Comparison of ENCODE assay signal across 11 cellular contexts in the genomic region with DNA sequence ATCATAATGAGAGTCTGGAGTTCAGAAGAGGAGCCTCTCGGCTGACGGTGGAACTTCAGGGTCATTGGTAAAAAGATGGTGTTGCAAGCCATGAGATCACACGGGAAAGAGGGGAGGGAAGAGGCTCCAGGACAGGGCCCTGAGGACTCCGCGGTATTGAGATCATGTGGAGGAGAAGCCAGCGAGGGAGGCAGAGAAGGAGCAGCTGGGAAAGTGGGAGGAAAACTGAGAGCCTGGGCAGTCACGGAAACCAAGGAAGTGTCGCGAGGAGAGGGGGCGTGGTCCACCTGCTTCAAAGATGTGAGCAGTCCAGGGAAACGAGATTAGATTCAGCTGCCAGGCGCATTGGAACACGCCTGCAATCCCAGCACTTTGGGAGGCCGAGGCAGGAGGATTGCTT. TPM values are rescaled to one million over a fixed set of nuclear protein-coding genes. Genes with fewer than 3 reads are reported as not detected.
DNase-seq lines count a peak whose midpoint lies in the region; ATAC-seq and TF ChIP-seq lines count a peak whose summit lies in the region.
"Had no signal": no experiment of that assay in that cellular context is flagged by ENCODE, and none has a peak within 500 bp of the region (broad histone marks: within the 10 kb centered on the region; RNA-seq: fewer than 3 reads in every experiment).

No MANE protein-coding gene starts in this region.

- no peaks in the 10 kb centered on the region for H3K4me1 ChIP-seq in mammary epithelial cell (ENCODE audit: insufficient read depth, low read length)

- WGBS in mammary epithelial cell (ENCODE audit: low coverage, missing lambda C conversion rate), result 19% methylated on average over 12 of the region's 14 CpGs

- DNase-seq in Daoy (ENCODE audit: low read depth) (peak; percentile 65), mammary epithelial cell (peak; percentile 23), omental fat pad (ENCODE audit: low spot score) (peak; percentile 26), NCI-H1436 treated with DMSO at 0.1 percent for 48 hours (lab: John Stamatoyannopoulos, UW) (no peak)
- DNase-seq: immature natural killer cell, OCI-M1 had no signal

- H3K9ac ChIP-seq in mammary epithelial cell (ENCODE audit: insufficient read depth, low read length), result no peak overlapping the region
- H3K9ac ChIP-seq: KMS-11 had no signal

- peak overlapping the region; percentile 68 for H2AFZ ChIP-seq in mammary epithelial cell (ENCODE audit: low read depth, low read length)

- H3K4me2 ChIP-seq in mammary epithelial cell (ENCODE audit: insufficient read depth, low read depth, low read length), result peak overlapping the region; percentile 18
- H3K4me2 ChIP-seq: KMS-11 had no signal

- H3K79me2 ChIP-seq in mammary epithelial cell (ENCODE audit: insufficient read depth, low read length), result no peaks in the 10 kb centered on the region

- BruUV-seq in mammary epithelial cell (replicated peaks; lab: Mats Ljungman, UMichigan), result no TSS peak

- ATAC-seq in omental fat pad (ENCODE audit: low FRiP score), result peak; percentile 78
- no peak for ATAC-seq in GM19463 (IDR thresholded peaks at IDR 0.05; ENCODE audit: unreplicated experiment)
- no peak for ATAC-seq in GM18861 (IDR thresholded peaks at IDR 0.05; ENCODE audit: unreplicated experiment)
- no peak for ATAC-seq in GM18873 (IDR thresholded peaks at IDR 0.05; ENCODE audit: low FRiP score, unreplicated experiment)

- CTCF ChIA-PET in mammary epithelial cell (lab: Charles Lee; ENCODE audit: low non-redundant PET), result no interaction called here

- TF ChIP-seq RAD21 in Ishikawa (IDR thresholded peaks at IDR 0.05; ENCODE audit: low read depth), result no peak

- no peaks in the 10 kb centered on the region for H3K36me3 ChIP-seq in mammary epithelial cell (ENCODE audit: insufficient read depth, low read length)

- dilution Hi-C loops in mammary epithelial cell (cut with HindIII; ENCODE audit: low sequenced_read_pairs), result loop anchor here (10.0 kb wide), 1 partner anchor 260 kb away; no protein-coding TSS in a partner anchor

- no peak for TF ChIP-seq EP300 in Ishikawa (IDR thresholded peaks at IDR 0.05; ENCODE audit: borderline replicate concordance)

- no peaks in the 10 kb centered on the region for H4K20me1 ChIP-seq in mammary epithelial cell (ENCODE audit: insufficient read depth, low read length)

- H3K27me3 ChIP-seq in mammary epithelial cell (ENCODE audit: insufficient read depth, low read length), result no peaks in the 10 kb centered on the region

- in situ Hi-C loops in mammary epithelial cell (cut with MboI; ENCODE audit: low sequenced_read_pairs in 2 of 2), result no loop called here

- H3K27ac ChIP-seq in mammary epithelial cell (ENCODE audit: insufficient read depth, low read depth, low read length), result no peak overlapping the region
- H3K27ac ChIP-seq: KMS-11 had no signal

- no peaks in the 10 kb centered on the region for H3K9me3 ChIP-seq in mammary epithelial cell (replicated peaks; ENCODE audit: insufficient read depth, low read length)

- intact Hi-C loops in mammary epithelial cell (cut with micrococcal nuclease), result no loop called here

- no peak overlapping the region for H3K4me3 ChIP-seq in mammary epithelial cell (replicated peaks in 1 of 3; ENCODE audit: insufficient read depth in 1 of 3, low read depth in 2 of 3, low read length in 3 of 3)

- peak in 1 of 2 donors; percentile 2 for TF ChIP-seq CTCF in mammary epithelial cell (conservative IDR thresholded peaks at IDR 0.05 in 1 of 2, IDR thresholded peaks at IDR 0.05 in 1 of 2; ENCODE audit: extremely low read depth in 1 of 2, insufficient read depth in 1 of 2, low read depth in 1 of 2, low read length in 2 of 2)
- no peak for TF ChIP-seq CTCF in omental fat pad (IDR thresholded peaks at IDR 0.05)

TF ChIP-seq in Ishikawa, 13 proteins besides CTCF, POLR2A, EP300 and RAD21:
- TF ChIP-seq ZBTB7A (IDR thresholded peaks at IDR 0.05; ENCODE audit: low read depth) (no peak), MAX (IDR thresholded peaks at IDR 0.05) (no peak), CEBPB (IDR thresholded peaks at IDR 0.05) (peak; percentile 78)

RNA-seq across cellular contexts. Expression of gene SBK1, which starts 27.7 kb away (rescaled TPM):
- under 0.01 and 0.68 TPM in 2 replicates for total RNA-seq in Daoy (2014; rRNA removed; shearing (Covaris generic))
- under 1 TPM; 0.17 to 0.38 TPM for total RNA-seq in mammary epithelial cell
- 0.08 TPM for polyA plus RNA-seq in mammary epithelial cell
- polyA minus RNA-seq in mammary epithelial cell, result not detected
- under 1 TPM in 3 of 4 donors, not detected in 1; 0.09 to 0.38 (median 0.12) TPM for total RNA-seq in omental fat pad

RNA-seq across cellular contexts. Expression of gene XPO6, which starts 52.9 kb away (rescaled TPM):
- total RNA-seq in Daoy (2014; rRNA removed; shearing (Covaris generic)), result 75.6 and 136 TPM in 2 replicates
- 100 to 1,000 TPM in 1 of 2 donors, 10 to 100 TPM in 1; 81.0 to 166 TPM for total RNA-seq in mammary epithelial cell
- polyA plus RNA-seq in mammary epithelial cell, result 148 TPM
- polyA minus RNA-seq in mammary epithelial cell, result 228 TPM
- 100 to 1,000 TPM in 2 of 4 donors, 10 to 100 TPM in 2; 59.5 to 162 (median 118) TPM for total RNA-seq in omental fat pad
